In genomic region chr15:97194750-97195149, GRCh38 we compare ENCODE assay signal across 25 cellular contexts.
"Had no signal": no experiment of that assay in that cellular context is flagged by ENCODE, and none has a peak within 500 bp of the region (broad histone marks: within the 10 kb centered on the region; RNA-seq: fewer than 3 reads in every experiment).

No MANE protein-coding gene starts in this region.

- H3K36me3 ChIP-seq: MG63, Peyer's patch, SJCRH30 had no signal

- H3K27ac ChIP-seq: PC-9, Peyer's patch, SJCRH30 had no signal

- H3K4me3 ChIP-seq: MG63, PC-9, Peyer's patch, SJCRH30 had no signal

- DNase-seq: Karpas-422, KG1, MG63, NCI-H1092, NCI-H1105 treated with DMSO at 0.1 percent for 48 hours, NCI-H1417 treated with DMSO at 0.1 percent for 48 hours, NCI-H146, NCI-H1694 treated with DMSO at 0.1 percent for 48 hours, NCI-H1930, NCI-H2081, NCI-H2107, NCI-H2227 treated with DMSO at 0.1 percent for 48 hours, NCI-H446, NCI-H510A, NCI-H524 treated with DMSO at 0.1 percent for 48 hours, NCI-H69, NCI-H774, OCI-M1, PC-9, Peyer's patch, SHP77 treated with DMSO at 0.1 percent for 48 hours, SJCRH30, T-helper 1 cell had no signal

- H3K9me3 ChIP-seq: Peyer's patch, SJCRH30 had no signal

- H3K27me3 ChIP-seq: MG63, Peyer's patch, SJCRH30 had no signal

- H3K4me1 ChIP-seq: Peyer's patch, SJCRH30 had no signal

- ATAC-seq: Right ventricle myocardium inferior, SK-N-SH treated with all-trans-retinoic acid at 6 μM for 48 hours had no signal

- H2AFZ ChIP-seq: PC-9 had no signal

- H3K4me2 ChIP-seq: PC-9 had no signal
